ENCODE assay signal across 8 cellular contexts in genomic region chr22:30667092-30667485, GRCh38. TPM values are rescaled to one million over a fixed set of nuclear protein-coding genes. Genes with fewer than 3 reads are reported as not detected.
DNase-seq lines count a peak whose midpoint lies in the region; ATAC-seq and TF ChIP-seq lines count a peak whose summit lies in the region.

No MANE protein-coding gene starts in this region.

- peaks cover 22% of the 10 kb centered on the region for H3K4me1 Mint-ChIP-seq in activated naive CD8-positive, alpha-beta T cell treated with anti-CD3 and anti-CD28 coated beads, Interleukin-2, amount 50 U/mL, for 24 hours

- no peak for TF ChIP-seq POLR2A in testis (IDR thresholded peaks at IDR 0.05)

- peak overlapping the region; percentile 53 to 80 for H3K27ac ChIP-seq in left lung
- peak overlapping the region; percentile 37 to 85 for H3K27ac ChIP-seq in testis

- peaks cover 13% of the 10 kb centered on the region for H3K36me3 Mint-ChIP-seq in activated naive CD8-positive, alpha-beta T cell treated with anti-CD3 and anti-CD28 coated beads, Interleukin-2, amount 50 U/mL, for 24 hours (ENCODE audit: low read depth)

- ATAC-seq in HG02970 (IDR thresholded peaks at IDR 0.05; ENCODE audit: low FRiP score, unreplicated experiment) (peak; percentile 4), left lung (no peak), HG03039 (IDR thresholded peaks at IDR 0.05; ENCODE audit: unreplicated experiment) (no peak)
- peak; percentile 53 for ATAC-seq in activated naive CD8-positive, alpha-beta T cell treated with anti-CD3 and anti-CD28 coated beads, Interleukin-2, amount 50 U/mL, for 24 hours

- WGBS in testis, 2 donors = 1 to 3% methylated on average over 17 of the region's 17 CpGs

- H3K4me1 ChIP-seq in left lung = peaks cover 0 to 19% of the 10 kb centered on the region in 2 donors
- H3K4me1 ChIP-seq in testis = no peaks in the 10 kb centered on the region

- H3K4me3 ChIP-seq in AG10803 (ENCODE audit: low read length) (peak overlapping the region; percentile 94), left lung (peak overlapping the region; percentile 70 to 81), testis (peak overlapping the region; percentile 69 to 73)

- peak overlapping the region; percentile 87 for H3K4me3 Mint-ChIP-seq in activated naive CD8-positive, alpha-beta T cell treated with anti-CD3 and anti-CD28 coated beads, Interleukin-2, amount 50 U/mL, for 24 hours

- H3K27ac Mint-ChIP-seq in activated naive CD8-positive, alpha-beta T cell treated with anti-CD3 and anti-CD28 coated beads, Interleukin-2, amount 50 U/mL, for 24 hours = peak overlapping the region; percentile 90

- peaks cover 2% of the 10 kb centered on the region for H3K27me3 Mint-ChIP-seq in activated naive CD8-positive, alpha-beta T cell treated with anti-CD3 and anti-CD28 coated beads, Interleukin-2, amount 50 U/mL, for 24 hours

- H3K36me3 ChIP-seq in left lung (peaks cover 0 to 20% of the 10 kb centered on the region in 2 donors), testis (ENCODE audit: low read depth, missing control alignments) (no peaks in the 10 kb centered on the region)

- no peak for DNase-seq in AG10803 (ENCODE audit: low read depth)
- DNase-seq in activated naive CD8-positive, alpha-beta T cell treated with anti-CD3 and anti-CD28 coated beads, Interleukin-2, amount 50 U/mL, for 24 hours = no peak
- DNase-seq in left lung = no peak
- DNase-seq in testis = no peak
- no peak for DNase-seq in AG08395 (ENCODE audit: low spot score)
- DNase-seq in dedifferentiated amniotic fluid mesenchymal stem cell (ENCODE audit: extremely low spot score) = no peak

- no peaks in the 10 kb centered on the region for H3K9me3 ChIP-seq in left lung
- H3K9me3 ChIP-seq in testis = no peaks in the 10 kb centered on the region

- TF ChIP-seq CTCF in AG10803 (conservative IDR thresholded peaks at IDR 0.05; ENCODE audit: low read length) (no peak), left lung (IDR thresholded peaks at IDR 0.05) (no peak), testis (IDR thresholded peaks at IDR 0.05) (no peak)

- H3K27me3 ChIP-seq in left lung (peaks cover 0 to 12% of the 10 kb centered on the region in 2 donors), testis (no peaks in the 10 kb centered on the region)

- intact Hi-C loops in left lung (cut with DNase I) (no loop called here), testis (cut with DNase I; ENCODE audit: low total_unique reads) (no loop called here)

- no peaks in the 10 kb centered on the region for H3K9me3 Mint-ChIP-seq in activated naive CD8-positive, alpha-beta T cell treated with anti-CD3 and anti-CD28 coated beads, Interleukin-2, amount 50 U/mL, for 24 hours

RNA-seq across cellular contexts. Expression of gene DUSP18, which starts 0.6 kb away (rescaled TPM):
- total RNA-seq in left lung (10 to 100 TPM; 16.2 to 23.9 TPM), testis (10 to 100 TPM; 29.2 to 42.4 TPM)
- 53.9 TPM for polyA plus RNA-seq in testis (ENCODE audit: insufficient read depth, low read depth, low replicate concordance)

RNA-seq across cellular contexts. Expression of gene OSBP2, which starts 27.6 kb away (rescaled TPM):
- total RNA-seq in left lung (1 to 10 TPM; 4.0 to 4.2 TPM), testis (10 to 100 TPM; 39.5 to 45.4 TPM)
- polyA plus RNA-seq in testis (ENCODE audit: insufficient read depth, low read depth, low replicate concordance) = 68.0 TPM

RNA-seq across cellular contexts. Expression of gene SLC35E4, which starts 31.5 kb away (rescaled TPM):
- total RNA-seq in left lung = 1 to 10 TPM; 3.1 to 3.8 TPM
- total RNA-seq in testis = 10 to 100 TPM; 11.6 TPM
- polyA plus RNA-seq in testis (ENCODE audit: insufficient read depth, low read depth, low replicate concordance) = 35.9 TPM

Comparison
In these comparisons a context has a peak if more than half of its experiments do, and no peak if none do; other contexts are left out.
1. ATAC-seq: peak in HG02970 (single experiment) and activated naive CD8-positive, alpha-beta T cell treated with anti-CD3 and anti-CD28 coated beads, Interleukin-2, amount 50 U/mL, for 24 hours (single experiment); none in left lung (single experiment) and HG03039 (single experiment).
2. RNA of gene OSBP2, which starts 27.6 kb away (total RNA-seq): 39.5 to 45.4 TPM in testis; 4.0 to 4.2 TPM in left lung; every median in the first group is over 4 times any median in the second.
3. Peak in every context shown above with its lines, with median percentiles within 50 percentile points of each other: H3K4me3 ChIP-seq.